16 cellular contexts compared by ENCODE assay signal in genomic region chr3:13518516-13519351, GRCh38. TPM values are rescaled to one million over a fixed set of nuclear protein-coding genes. Genes with fewer than 3 reads are reported as not detected.
A peak's percentile ranks its signal among the peaks of the same experiment; 100 is the strongest.
DNase-seq lines count a peak whose midpoint lies in the region; ATAC-seq and TF ChIP-seq lines count a peak whose summit lies in the region.
"Had no signal": no experiment of that assay in that cellular context is flagged by ENCODE, and none has a peak within 500 bp of the region (broad histone marks: within the 10 kb centered on the region; RNA-seq: fewer than 3 reads in every experiment).

No MANE protein-coding gene starts in this region.

- intact Hi-C loops in left cardiac atrium (cut with DNase I), result no loop called here
- intact Hi-C loops in posterior vena cava (cut with DNase I), result no loop called here
- intact Hi-C loops in MCF 10A (cut with micrococcal nuclease), result no loop called here

- TF ChIP-seq CTCF in astrocyte of the cerebellum (IDR thresholded peaks at IDR 0.05; ENCODE audit: low read depth, low read length, missing control alignments), result no peak
- TF ChIP-seq CTCF in GM13976 (IDR thresholded peaks at IDR 0.05; ENCODE audit: borderline replicate concordance, control extremely low read depth, extremely low read depth, insufficient read depth, missing control alignments), result no peak
- TF ChIP-seq CTCF in MCF 10A (IDR thresholded peaks at IDR 0.05; ENCODE audit: unreplicated experiment), result no peak

- in situ Hi-C loops in astrocyte of the cerebellum (cut with HindIII; ENCODE audit: low sequenced_read_pairs) (loop anchor here (5.0 kb wide), 1 partner anchor 124 kb away; no protein-coding TSS in a partner anchor), GM13976 (cut with MboI; ENCODE audit: low sequenced_read_pairs, unreplicated experiment) (no loop called here)

- no TSS peak for BruUV-seq in MCF 10A (replicated peaks; lab: Mats Ljungman, UMichigan)

- H3K4me3 ChIP-seq in astrocyte of the cerebellum (ENCODE audit: low read depth, low read length), result no peak overlapping the region
- H3K4me3 ChIP-seq: GM23248 had no signal

- H3K36me3 Mint-ChIP-seq in MCF 10A (ENCODE audit: insufficient read depth, unreplicated experiment), result no peaks in the 10 kb centered on the region
- H3K36me3 Mint-ChIP-seq: activated naive CD8-positive, alpha-beta T cell treated with anti-CD3 and anti-CD28 coated beads for 36 hours; immature natural killer cell had no signal

- H3K27me3 Mint-ChIP-seq in MCF 10A (ENCODE audit: insufficient read depth, unreplicated experiment), result no peaks in the 10 kb centered on the region
- H3K27me3 Mint-ChIP-seq: activated CD8-positive, alpha-beta T cell treated with anti-CD3 and anti-CD28 coated beads for 36 hours; activated naive CD8-positive, alpha-beta T cell treated with anti-CD3 and anti-CD28 coated beads for 36 hours; type B pancreatic cell had no signal

- no peak overlapping the region for H3K27ac Mint-ChIP-seq in MCF 10A (ENCODE audit: low read depth, unreplicated experiment)
- H3K27ac Mint-ChIP-seq: activated CD8-positive, alpha-beta T cell treated with anti-CD3 and anti-CD28 coated beads for 36 hours; activated naive CD8-positive, alpha-beta T cell treated with anti-CD3 and anti-CD28 coated beads for 36 hours; T-helper 2 cell treated with Interferon-gamma antibody and Interleukin-4, amounts not matched to agents 5 μg/mL and 100 μg/mL, for 36 hours; type B pancreatic cell had no signal

- H3K4me3 Mint-ChIP-seq in MCF 10A (ENCODE audit: unreplicated experiment), result no peak overlapping the region
- H3K4me3 Mint-ChIP-seq: activated CD8-positive, alpha-beta T cell treated with anti-CD3 and anti-CD28 coated beads for 36 hours; activated naive CD8-positive, alpha-beta T cell treated with anti-CD3 and anti-CD28 coated beads for 36 hours; immature natural killer cell; T-helper 2 cell treated with Interferon-gamma antibody and Interleukin-4, amounts not matched to agents 5 μg/mL and 100 μg/mL, for 36 hours; type B pancreatic cell had no signal

- peak; percentile 85 for DNase-seq in DMS 273 (lab: John Stamatoyannopoulos, UW; ENCODE audit: unreplicated experiment)
- DNase-seq in astrocyte of the cerebellum (ENCODE audit: low read depth), result peak; percentile 68
- peak; percentile 89 for DNase-seq in left cardiac atrium
- DNase-seq in posterior vena cava (ENCODE audit: low spot score), result peak; percentile 94
- DNase-seq in GM13976 (ENCODE audit: low spot score), result no peak
- no peak for DNase-seq in MCF 10A (ENCODE audit: unreplicated experiment)
- DNase-seq in NCI-H748 treated with DMSO at 0.1 percent for 48 hours (lab: John Stamatoyannopoulos, UW), result no peak
- DNase-seq: activated CD8-positive, alpha-beta T cell treated with anti-CD3 and anti-CD28 coated beads for 36 hours; activated naive CD8-positive, alpha-beta T cell treated with anti-CD3 and anti-CD28 coated beads for 36 hours; GM23248; immature natural killer cell; NCI-H1436; stimulated activated CD4-positive, alpha-beta T cell treated with anti-CD3 and anti-CD28 coated beads, Interleukin-2, amount 100 ng/mL, for 48 hours had no signal

- ATAC-seq in left cardiac atrium (peak; percentile 61 to 81), HG03139 (IDR thresholded peaks at IDR 0.05; ENCODE audit: unreplicated experiment) (no peak)
- ATAC-seq: activated CD8-positive, alpha-beta T cell treated with anti-CD3 and anti-CD28 coated beads for 36 hours had no signal

- POLR2A ChIA-PET in MCF 10A (lab: Yijun Ruan, JAX), result no interaction called here

- H3K9me3 Mint-ChIP-seq in MCF 10A (ENCODE audit: unreplicated experiment), result peaks cover 7% of the 10 kb centered on the region
- H3K9me3 Mint-ChIP-seq: immature natural killer cell; T-helper 2 cell treated with Interferon-gamma antibody and Interleukin-4, amounts not matched to agents 5 μg/mL and 100 μg/mL, for 36 hours; type B pancreatic cell had no signal

- CTCF ChIA-PET in MCF 10A (lab: Yijun Ruan, JAX), result no interaction called here

- peaks cover 21% of the 10 kb centered on the region for H3K4me1 Mint-ChIP-seq in MCF 10A (ENCODE audit: insufficient read depth, unreplicated experiment)
- H3K4me1 Mint-ChIP-seq: activated naive CD8-positive, alpha-beta T cell treated with anti-CD3 and anti-CD28 coated beads for 36 hours; immature natural killer cell had no signal

RNA-seq across cellular contexts. Expression of gene FBLN2, which starts 30.2 kb away (rescaled TPM):
- 100 to 1,000 TPM; 178 to 256 TPM for total RNA-seq in left cardiac atrium
- total RNA-seq in posterior vena cava, result 100 to 1,000 TPM; 283 to 585 TPM
- not detected in 2 replicates for total RNA-seq in MCF 10A (2022)

RNA-seq across cellular contexts. Expression of gene HDAC11, which starts 38.6 kb away (rescaled TPM):
- total RNA-seq in left cardiac atrium, result 10 to 100 TPM; 27.6 to 36.0 TPM
- 10 to 100 TPM; 12.9 to 15.3 TPM for total RNA-seq in posterior vena cava
- total RNA-seq in MCF 10A (2022), result 8.7 and 9.3 TPM in 2 replicates

Comparison
In these comparisons a context has a peak if more than half of its experiments do, and no peak if none do; other contexts are left out.
1. DNase-seq: peak in DMS 273 (single experiment), astrocyte of the cerebellum (single experiment), left cardiac atrium (single experiment) and posterior vena cava (single experiment); none in GM13976 (single experiment), MCF 10A (single experiment) and NCI-H748 treated with DMSO at 0.1 percent for 48 hours (single experiment).
2. RNA of gene FBLN2, which starts 30.2 kb away (total RNA-seq): 283 to 585 TPM in posterior vena cava and 178 to 256 TPM in left cardiac atrium; not detected in MCF 10A; every median in the first group is over 100 times any median in the second.